In the genomic region with DNA sequence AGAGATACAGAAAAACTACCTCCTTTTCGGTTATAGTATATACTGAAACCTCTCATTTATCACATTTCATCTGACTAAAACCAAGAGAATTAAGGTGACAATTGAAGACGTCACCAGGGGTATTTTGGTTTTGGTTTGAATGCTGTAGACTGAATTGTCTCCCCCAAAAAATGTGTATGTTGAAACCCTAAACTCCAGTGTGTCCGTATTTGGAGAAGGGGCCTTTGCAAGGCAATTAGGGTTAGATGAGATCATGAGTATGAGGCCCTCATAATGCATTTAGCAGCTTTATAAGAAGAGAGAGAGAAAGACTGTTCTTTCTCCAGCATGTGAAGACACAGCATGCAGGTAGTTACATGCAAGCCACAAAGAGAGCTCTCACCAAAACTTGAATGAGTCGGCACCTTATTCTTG, we compare ENCODE assay signal across 1 cellular context.
TF ChIP-seq lines count a peak whose summit lies in the region.

No MANE protein-coding gene starts in this region.

TF ChIP-seq in GM12878, 131 proteins besides CTCF, POLR2A, EP300 and RAD21 (continued from another document):
- TF ChIP-seq, protein P1, sequence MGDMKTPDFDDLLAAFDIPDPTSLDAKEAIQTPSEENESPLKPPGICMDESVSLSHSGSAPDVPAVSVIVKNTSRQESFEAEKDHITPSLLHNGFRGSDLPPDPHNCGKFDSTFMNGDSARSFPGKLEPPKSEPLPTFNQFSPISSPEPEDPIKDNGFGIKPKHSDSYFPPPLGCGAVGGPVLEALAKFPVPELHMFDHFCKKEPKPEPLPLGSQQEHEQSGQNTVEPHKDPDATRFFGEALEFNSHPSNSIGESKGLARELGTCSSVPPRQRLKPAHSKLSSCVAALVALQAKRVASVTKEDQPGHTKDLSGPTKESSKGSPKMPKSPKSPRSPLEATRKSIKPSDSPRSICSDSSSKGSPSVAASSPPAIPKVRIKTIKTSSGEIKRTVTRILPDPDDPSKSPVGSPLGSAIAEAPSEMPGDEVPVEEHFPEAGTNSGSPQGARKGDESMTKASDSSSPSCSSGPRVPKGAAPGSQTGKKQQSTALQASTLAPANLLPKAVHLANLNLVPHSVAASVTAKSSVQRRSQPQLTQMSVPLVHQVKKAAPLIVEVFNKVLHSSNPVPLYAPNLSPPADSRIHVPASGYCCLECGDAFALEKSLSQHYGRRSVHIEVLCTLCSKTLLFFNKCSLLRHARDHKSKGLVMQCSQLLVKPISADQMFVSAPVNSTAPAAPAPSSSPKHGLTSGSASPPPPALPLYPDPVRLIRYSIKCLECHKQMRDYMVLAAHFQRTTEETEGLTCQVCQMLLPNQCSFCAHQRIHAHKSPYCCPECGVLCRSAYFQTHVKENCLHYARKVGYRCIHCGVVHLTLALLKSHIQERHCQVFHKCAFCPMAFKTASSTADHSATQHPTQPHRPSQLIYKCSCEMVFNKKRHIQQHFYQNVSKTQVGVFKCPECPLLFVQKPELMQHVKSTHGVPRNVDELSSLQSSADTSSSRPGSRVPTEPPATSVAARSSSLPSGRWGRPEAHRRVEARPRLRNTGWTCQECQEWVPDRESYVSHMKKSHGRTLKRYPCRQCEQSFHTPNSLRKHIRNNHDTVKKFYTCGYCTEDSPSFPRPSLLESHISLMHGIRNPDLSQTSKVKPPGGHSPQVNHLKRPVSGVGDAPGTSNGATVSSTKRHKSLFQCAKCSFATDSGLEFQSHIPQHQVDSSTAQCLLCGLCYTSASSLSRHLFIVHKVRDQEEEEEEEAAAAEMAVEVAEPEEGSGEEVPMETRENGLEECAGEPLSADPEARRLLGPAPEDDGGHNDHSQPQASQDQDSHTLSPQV (IDR thresholded peaks at IDR 0.05), result peak; percentile 7; the same call in 1 of the 2 replicates
- peak; percentile 94 for TF ChIP-seq JUNB (IDR thresholded peaks at IDR 0.05)
- TF ChIP-seq SPI1 (IDR thresholded peaks at IDR 0.05; ENCODE audit: borderline replicate concordance, insufficient read depth, low read depth, low read length), result no peak
- TF ChIP-seq RAD51 (IDR thresholded peaks at IDR 0.05), result 0 out of 2 replicates have a peak, but pooled peaks have one; percentile 16
- no peak for TF ChIP-seq FOXK2 (IDR thresholded peaks at IDR 0.05)
- TF ChIP-seq NR2C2 (IDR thresholded peaks at IDR 0.05; ENCODE audit: borderline replicate concordance, control insufficient read depth, insufficient read length, low read depth), result no peak
- TF ChIP-seq IKZF1 (conservative IDR thresholded peaks at IDR 0.05), result peak; percentile 88
- no peak for TF ChIP-seq SMAD5 (IDR thresholded peaks at IDR 0.05; ENCODE audit: low read depth)
- TF ChIP-seq CREB1 (IDR thresholded peaks at IDR 0.05; ENCODE audit: low read depth), result peak; percentile 58; the same call in 1 of the 2 replicates
- peak; percentile 26; the same call in 1 of the 2 replicates for TF ChIP-seq NR2C1 (IDR thresholded peaks at IDR 0.05)
- TF ChIP-seq RBBP5 (conservative IDR thresholded peaks at IDR 0.05), result no peak
- TF ChIP-seq BACH1 (IDR thresholded peaks at IDR 0.05; ENCODE audit: borderline replicate concordance), result peak; percentile 76; the same call in 1 of the 2 replicates
- no peak for TF ChIP-seq SP1 (IDR thresholded peaks at IDR 0.05; ENCODE audit: low read depth, low read length)
- TF ChIP-seq YBX1 (IDR thresholded peaks at IDR 0.05), result no peak
- TF ChIP-seq TBL1XR1 (IDR thresholded peaks at IDR 0.05; ENCODE audit: low read depth, low read length), result no peak
- TF ChIP-seq EED (IDR thresholded peaks at IDR 0.05; ENCODE audit: low read depth), result peak; percentile 70; the same call in 1 of the 2 replicates
- TF ChIP-seq DPF2 (IDR thresholded peaks at IDR 0.05), result peak; percentile 95
- TF ChIP-seq MYC (IDR thresholded peaks at IDR 0.05; ENCODE audit: insufficient read depth, insufficient read length, insufficient replicate concordance, low read length, severe bottlenecking), result no peak
- 0 out of 2 replicates have a peak, but pooled peaks have one; percentile 32 for TF ChIP-seq CHD2 (IDR thresholded peaks at IDR 0.05; ENCODE audit: borderline replicate concordance, low read depth, low read length)
- TF ChIP-seq, protein P2, sequence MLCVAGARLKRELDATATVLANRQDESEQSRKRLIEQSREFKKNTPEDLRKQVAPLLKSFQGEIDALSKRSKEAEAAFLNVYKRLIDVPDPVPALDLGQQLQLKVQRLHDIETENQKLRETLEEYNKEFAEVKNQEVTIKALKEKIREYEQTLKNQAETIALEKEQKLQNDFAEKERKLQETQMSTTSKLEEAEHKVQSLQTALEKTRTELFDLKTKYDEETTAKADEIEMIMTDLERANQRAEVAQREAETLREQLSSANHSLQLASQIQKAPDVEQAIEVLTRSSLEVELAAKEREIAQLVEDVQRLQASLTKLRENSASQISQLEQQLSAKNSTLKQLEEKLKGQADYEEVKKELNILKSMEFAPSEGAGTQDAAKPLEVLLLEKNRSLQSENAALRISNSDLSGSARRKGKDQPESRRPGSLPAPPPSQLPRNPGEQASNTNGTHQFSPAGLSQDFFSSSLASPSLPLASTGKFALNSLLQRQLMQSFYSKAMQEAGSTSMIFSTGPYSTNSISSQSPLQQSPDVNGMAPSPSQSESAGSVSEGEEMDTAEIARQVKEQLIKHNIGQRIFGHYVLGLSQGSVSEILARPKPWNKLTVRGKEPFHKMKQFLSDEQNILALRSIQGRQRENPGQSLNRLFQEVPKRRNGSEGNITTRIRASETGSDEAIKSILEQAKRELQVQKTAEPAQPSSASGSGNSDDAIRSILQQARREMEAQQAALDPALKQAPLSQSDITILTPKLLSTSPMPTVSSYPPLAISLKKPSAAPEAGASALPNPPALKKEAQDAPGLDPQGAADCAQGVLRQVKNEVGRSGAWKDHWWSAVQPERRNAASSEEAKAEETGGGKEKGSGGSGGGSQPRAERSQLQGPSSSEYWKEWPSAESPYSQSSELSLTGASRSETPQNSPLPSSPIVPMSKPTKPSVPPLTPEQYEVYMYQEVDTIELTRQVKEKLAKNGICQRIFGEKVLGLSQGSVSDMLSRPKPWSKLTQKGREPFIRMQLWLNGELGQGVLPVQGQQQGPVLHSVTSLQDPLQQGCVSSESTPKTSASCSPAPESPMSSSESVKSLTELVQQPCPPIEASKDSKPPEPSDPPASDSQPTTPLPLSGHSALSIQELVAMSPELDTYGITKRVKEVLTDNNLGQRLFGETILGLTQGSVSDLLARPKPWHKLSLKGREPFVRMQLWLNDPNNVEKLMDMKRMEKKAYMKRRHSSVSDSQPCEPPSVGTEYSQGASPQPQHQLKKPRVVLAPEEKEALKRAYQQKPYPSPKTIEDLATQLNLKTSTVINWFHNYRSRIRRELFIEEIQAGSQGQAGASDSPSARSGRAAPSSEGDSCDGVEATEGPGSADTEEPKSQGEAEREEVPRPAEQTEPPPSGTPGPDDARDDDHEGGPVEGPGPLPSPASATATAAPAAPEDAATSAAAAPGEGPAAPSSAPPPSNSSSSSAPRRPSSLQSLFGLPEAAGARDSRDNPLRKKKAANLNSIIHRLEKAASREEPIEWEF (IDR thresholded peaks at IDR 0.05; ENCODE audit: insufficient replicate concordance, low read depth, low read length), result no peak
- no peak for TF ChIP-seq TCF12 (IDR thresholded peaks at IDR 0.05; ENCODE audit: low read depth, low read length)
- TF ChIP-seq CHD1 (IDR thresholded peaks at IDR 0.05; ENCODE audit: low read depth, low read length), result no peak
- TF ChIP-seq NR2F1 (conservative IDR thresholded peaks at IDR 0.05), result peak; percentile 73
- peak; percentile 22; the same call in 1 of the 2 replicates for TF ChIP-seq SMARCA5 (IDR thresholded peaks at IDR 0.05)
- peak; percentile 67 for TF ChIP-seq SMAD1 (IDR thresholded peaks at IDR 0.05; ENCODE audit: low read depth, partially characterized antibody)
- no peak for TF ChIP-seq ZSCAN29 (IDR thresholded peaks at IDR 0.05)
- TF ChIP-seq, protein P3, sequence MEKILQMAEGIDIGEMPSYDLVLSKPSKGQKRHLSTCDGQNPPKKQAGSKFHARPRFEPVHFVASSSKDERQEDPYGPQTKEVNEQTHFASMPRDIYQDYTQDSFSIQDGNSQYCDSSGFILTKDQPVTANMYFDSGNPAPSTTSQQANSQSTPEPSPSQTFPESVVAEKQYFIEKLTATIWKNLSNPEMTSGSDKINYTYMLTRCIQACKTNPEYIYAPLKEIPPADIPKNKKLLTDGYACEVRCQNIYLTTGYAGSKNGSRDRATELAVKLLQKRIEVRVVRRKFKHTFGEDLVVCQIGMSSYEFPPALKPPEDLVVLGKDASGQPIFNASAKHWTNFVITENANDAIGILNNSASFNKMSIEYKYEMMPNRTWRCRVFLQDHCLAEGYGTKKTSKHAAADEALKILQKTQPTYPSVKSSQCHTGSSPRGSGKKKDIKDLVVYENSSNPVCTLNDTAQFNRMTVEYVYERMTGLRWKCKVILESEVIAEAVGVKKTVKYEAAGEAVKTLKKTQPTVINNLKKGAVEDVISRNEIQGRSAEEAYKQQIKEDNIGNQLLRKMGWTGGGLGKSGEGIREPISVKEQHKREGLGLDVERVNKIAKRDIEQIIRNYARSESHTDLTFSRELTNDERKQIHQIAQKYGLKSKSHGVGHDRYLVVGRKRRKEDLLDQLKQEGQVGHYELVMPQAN (conservative IDR thresholded peaks at IDR 0.05), result no peak
- TF ChIP-seq, protein P4, sequence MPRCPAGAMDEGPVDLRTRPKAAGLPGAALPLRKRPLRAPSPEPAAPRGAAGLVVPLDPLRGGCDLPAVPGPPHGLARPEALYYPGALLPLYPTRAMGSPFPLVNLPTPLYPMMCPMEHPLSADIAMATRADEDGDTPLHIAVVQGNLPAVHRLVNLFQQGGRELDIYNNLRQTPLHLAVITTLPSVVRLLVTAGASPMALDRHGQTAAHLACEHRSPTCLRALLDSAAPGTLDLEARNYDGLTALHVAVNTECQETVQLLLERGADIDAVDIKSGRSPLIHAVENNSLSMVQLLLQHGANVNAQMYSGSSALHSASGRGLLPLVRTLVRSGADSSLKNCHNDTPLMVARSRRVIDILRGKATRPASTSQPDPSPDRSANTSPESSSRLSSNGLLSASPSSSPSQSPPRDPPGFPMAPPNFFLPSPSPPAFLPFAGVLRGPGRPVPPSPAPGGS (IDR thresholded peaks at IDR 0.05; ENCODE audit: borderline replicate concordance, insufficient read depth, low read depth, low read length, poor library complexity, severe bottlenecking), result no peak
- peak; percentile 39 to 50; a peak in 2 of 4 replicates for TF ChIP-seq BHLHE40 (IDR thresholded peaks at IDR 0.05; ENCODE audit: borderline replicate concordance in 1 of 2, low read depth in 2 of 2, low read length in 1 of 2)
- TF ChIP-seq, protein P5, sequence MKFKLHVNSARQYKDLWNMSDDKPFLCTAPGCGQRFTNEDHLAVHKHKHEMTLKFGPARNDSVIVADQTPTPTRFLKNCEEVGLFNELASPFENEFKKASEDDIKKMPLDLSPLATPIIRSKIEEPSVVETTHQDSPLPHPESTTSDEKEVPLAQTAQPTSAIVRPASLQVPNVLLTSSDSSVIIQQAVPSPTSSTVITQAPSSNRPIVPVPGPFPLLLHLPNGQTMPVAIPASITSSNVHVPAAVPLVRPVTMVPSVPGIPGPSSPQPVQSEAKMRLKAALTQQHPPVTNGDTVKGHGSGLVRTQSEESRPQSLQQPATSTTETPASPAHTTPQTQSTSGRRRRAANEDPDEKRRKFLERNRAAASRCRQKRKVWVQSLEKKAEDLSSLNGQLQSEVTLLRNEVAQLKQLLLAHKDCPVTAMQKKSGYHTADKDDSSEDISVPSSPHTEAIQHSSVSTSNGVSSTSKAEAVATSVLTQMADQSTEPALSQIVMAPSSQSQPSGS (IDR thresholded peaks at IDR 0.05; ENCODE audit: low read length), result peak; percentile 74; the same call in 1 of the 2 replicates
- TF ChIP-seq ZBED1 (IDR thresholded peaks at IDR 0.05; ENCODE audit: borderline replicate concordance), result peak; percentile 31; the same call in 1 of the 2 replicates
- TF ChIP-seq, protein P6, sequence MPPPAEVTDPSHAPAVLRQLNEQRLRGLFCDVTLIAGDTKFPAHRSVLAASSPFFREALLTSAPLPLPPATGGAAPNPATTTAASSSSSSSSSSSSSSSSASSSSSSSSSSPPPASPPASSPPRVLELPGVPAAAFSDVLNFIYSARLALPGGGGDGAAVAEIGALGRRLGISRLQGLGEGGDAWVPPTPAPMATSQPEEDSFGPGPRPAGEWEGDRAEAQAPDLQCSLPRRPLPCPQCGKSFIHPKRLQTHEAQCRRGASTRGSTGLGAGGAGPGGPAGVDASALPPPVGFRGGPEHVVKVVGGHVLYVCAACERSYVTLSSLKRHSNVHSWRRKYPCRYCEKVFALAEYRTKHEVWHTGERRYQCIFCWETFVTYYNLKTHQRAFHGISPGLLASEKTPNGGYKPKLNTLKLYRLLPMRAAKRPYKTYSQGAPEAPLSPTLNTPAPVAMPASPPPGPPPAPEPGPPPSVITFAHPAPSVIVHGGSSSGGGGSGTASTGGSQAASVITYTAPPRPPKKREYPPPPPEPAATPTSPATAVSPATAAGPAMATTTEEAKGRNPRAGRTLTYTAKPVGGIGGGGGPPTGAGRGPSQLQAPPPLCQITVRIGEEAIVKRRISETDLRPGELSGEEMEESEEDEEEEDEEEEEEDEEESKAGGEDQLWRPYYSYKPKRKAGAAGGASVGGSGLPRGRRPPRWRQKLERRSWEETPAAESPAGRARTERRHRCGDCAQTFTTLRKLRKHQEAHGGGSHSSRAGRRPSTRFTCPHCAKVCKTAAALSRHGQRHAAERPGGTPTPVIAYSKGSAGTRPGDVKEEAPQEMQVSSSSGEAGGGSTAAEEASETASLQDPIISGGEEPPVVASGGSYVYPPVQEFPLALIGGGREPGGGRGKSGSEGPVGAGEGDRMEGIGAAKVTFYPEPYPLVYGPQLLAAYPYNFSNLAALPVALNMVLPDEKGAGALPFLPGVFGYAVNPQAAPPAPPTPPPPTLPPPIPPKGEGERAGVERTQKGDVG (CRISPR knock-in tag; IDR thresholded peaks at IDR 0.05), result no peak
- TF ChIP-seq, protein P7, sequence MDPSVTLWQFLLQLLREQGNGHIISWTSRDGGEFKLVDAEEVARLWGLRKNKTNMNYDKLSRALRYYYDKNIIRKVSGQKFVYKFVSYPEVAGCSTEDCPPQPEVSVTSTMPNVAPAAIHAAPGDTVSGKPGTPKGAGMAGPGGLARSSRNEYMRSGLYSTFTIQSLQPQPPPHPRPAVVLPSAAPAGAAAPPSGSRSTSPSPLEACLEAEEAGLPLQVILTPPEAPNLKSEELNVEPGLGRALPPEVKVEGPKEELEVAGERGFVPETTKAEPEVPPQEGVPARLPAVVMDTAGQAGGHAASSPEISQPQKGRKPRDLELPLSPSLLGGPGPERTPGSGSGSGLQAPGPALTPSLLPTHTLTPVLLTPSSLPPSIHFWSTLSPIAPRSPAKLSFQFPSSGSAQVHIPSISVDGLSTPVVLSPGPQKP (IDR thresholded peaks at IDR 0.05; ENCODE audit: low read depth, low read length), result no peak
- TF ChIP-seq NBN (IDR thresholded peaks at IDR 0.05), result peak; percentile 85
- TF ChIP-seq GATAD2B (conservative IDR thresholded peaks at IDR 0.05; ENCODE audit: low read depth), result 0 out of 2 replicates have a peak, but pooled peaks have one; percentile 66
- TF ChIP-seq SREBF2 (IDR thresholded peaks at IDR 0.05; ENCODE audit: low read length), result no peak
